ENCODE assay signal across 23 cellular contexts in the genomic region with DNA sequence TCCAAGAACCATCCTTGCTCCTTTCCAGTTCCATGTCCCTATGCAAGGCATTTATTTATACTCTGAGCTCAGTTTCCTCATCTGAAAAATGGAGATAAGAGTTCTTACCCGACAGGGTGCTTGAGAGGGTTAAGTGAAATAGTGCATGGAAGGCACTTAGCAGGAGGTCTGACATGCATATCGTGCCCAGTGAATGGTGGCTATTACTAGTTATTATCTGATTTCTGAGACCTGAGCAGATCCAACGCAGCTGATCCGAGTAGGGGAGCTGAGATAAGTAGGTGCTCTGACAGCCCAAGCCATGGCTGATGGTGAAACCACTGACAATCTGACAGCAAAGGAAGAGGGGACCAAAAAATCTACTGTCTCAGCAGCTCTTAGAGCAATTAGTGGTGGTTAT.
"Had no signal": no experiment of that assay in that cellular context is flagged by ENCODE, and none has a peak within 500 bp of the region (broad histone marks: within the 10 kb centered on the region; RNA-seq: fewer than 3 reads in every experiment).

No MANE protein-coding gene starts in this region.

- ATAC-seq: heart left ventricle; left colon; left ventricle myocardium superior; right lobe of liver; stimulated activated naive B cell treated with anti-CD40 and anti-IgM and Interleukin-4, amounts not matched to agents 10 μg/mL and 1 μg/mL and 100 μg/mL, for 72 hours; stimulated activated naive CD8-positive, alpha-beta T cell treated with anti-CD3 and anti-CD28 coated beads, Interleukin-15, amount 100 ng/mL, for 72 hours had no signal

- H3K4me1 ChIP-seq: parathyroid adenoma, prostate gland, right lobe of liver, uterus had no signal

- H3K27me3 ChIP-seq: dorsolateral prefrontal cortex, heart left ventricle, right lobe of liver, spleen, upper lobe of left lung, uterus had no signal

- H3K27ac ChIP-seq: parathyroid adenoma, prostate gland, right lobe of liver, spleen, upper lobe of left lung had no signal

- H3K4me3 ChIP-seq: dorsolateral prefrontal cortex, heart left ventricle, lung, prostate gland, right lobe of liver, spleen, upper lobe of left lung, uterus had no signal

- DNase-seq: cortex of kidney; dorsolateral prefrontal cortex; effector CD8-positive, alpha-beta T cell; heart left ventricle; hippocampal formation; left colon; left ventricle myocardium superior; mesenchymal stem cell; naive B cell; retina; right lobe of liver; spleen; stimulated activated CD4-positive, alpha-beta T cell treated with anti-CD3 and anti-CD28 coated beads, Interleukin-15, amount 100 ng/mL, for 24 hours; stimulated activated CD4-positive, alpha-beta T cell treated with anti-CD3 and anti-CD28 coated beads, Interleukin-1b, Interleukin-23, amount 100 ng/mL, for 48 hours; stimulated activated CD4-positive, alpha-beta T cell treated with anti-CD3 and anti-CD28 coated beads, Interleukin-4, amount 100 ng/mL, for 4 hours; stimulated activated naive B cell treated with anti-CD40 and anti-IgM and Interleukin-4, amounts not matched to agents 10 μg/mL and 1 μg/mL and 100 μg/mL, for 72 hours; stimulated activated naive CD8-positive, alpha-beta T cell treated with anti-CD3 and anti-CD28 coated beads, Interleukin-15, amount 100 ng/mL, for 72 hours; upper lobe of left lung; uterus had no signal

- H3K9me3 ChIP-seq: heart left ventricle, prostate gland, right lobe of liver, spleen, upper lobe of left lung, uterus had no signal

- H3K36me3 ChIP-seq: heart left ventricle, prostate gland, right lobe of liver, spleen, upper lobe of left lung, uterus had no signal

- FAIRE-seq: frontal cortex had no signal
